Comparison of ENCODE assay signal across 18 cellular contexts in genomic region chr9:134550584-134550983, GRCh38.
A peak's percentile ranks its signal among the peaks of the same experiment; 100 is the strongest.
DNase-seq lines count a peak whose midpoint lies in the region; ATAC-seq and TF ChIP-seq lines count a peak whose summit lies in the region.
"Had no signal": no experiment of that assay in that cellular context is flagged by ENCODE, and none has a peak within 500 bp of the region (broad histone marks: within the 10 kb centered on the region; RNA-seq: fewer than 3 reads in every experiment).

No MANE protein-coding gene starts in this region.

- no peak overlapping the region for H3K18ac ChIP-seq in mesendoderm (ENCODE audit: low read length)

- no peak overlapping the region for H3K23ac ChIP-seq in mesendoderm (ENCODE audit: low read length)

- H3K79me1 ChIP-seq in mesendoderm (ENCODE audit: low read length), result no peaks in the 10 kb centered on the region

- H2BK15ac ChIP-seq in mesendoderm (replicated peaks; ENCODE audit: low read depth), result no peak overlapping the region

- no TSS peak for BruUV-seq in mammary epithelial cell (replicated peaks; lab: Mats Ljungman, UMichigan)

- no peak overlapping the region for H2BK120ac ChIP-seq in mesendoderm (ENCODE audit: low read depth, low read length)

- H3K4me1 Mint-ChIP-seq in activated naive CD4-positive, alpha-beta T cell treated with anti-CD3 and anti-CD28 coated beads, Interleukin-2, amount 50 U/mL, for 24 hours, result no peaks in the 10 kb centered on the region
- no peaks in the 10 kb centered on the region for H3K4me1 Mint-ChIP-seq in activated naive CD4-positive, alpha-beta T cell treated with anti-CD3 and anti-CD28 coated beads for 36 hours (ENCODE audit: low read depth)
- H3K4me1 Mint-ChIP-seq in WTC11, result 0 out of 2 replicates have a peak, but pooled peaks cover 2% of the 10 kb centered on the region
- H3K4me1 Mint-ChIP-seq: activated CD4-positive, alpha-beta memory T cell treated with anti-CD3 and anti-CD28 coated beads, Interleukin-2, amount 10 ng/mL, durations not matched to agents 7 days and 5 days had no signal

- peak overlapping the region; percentile 65 for H3K27ac Mint-ChIP-seq in activated naive CD4-positive, alpha-beta T cell treated with anti-CD3 and anti-CD28 coated beads, Interleukin-2, amount 50 U/mL, for 24 hours
- no peak overlapping the region for H3K27ac Mint-ChIP-seq in activated naive CD4-positive, alpha-beta T cell treated with anti-CD3 and anti-CD28 coated beads for 36 hours
- H3K27ac Mint-ChIP-seq in WTC11, result no peak overlapping the region
- H3K27ac Mint-ChIP-seq: activated CD4-positive, alpha-beta memory T cell treated with anti-CD3 and anti-CD28 coated beads, Interleukin-2, amount 10 ng/mL, durations not matched to agents 7 days and 5 days; dendritic cell treated with granulocyte-macrophage colony-stimulating factor and Interleukin-4, amounts not matched to agents 40 ng/mL and 50 ng/mL, for 4 days had no signal

- TF ChIP-seq POLR2A in spleen (IDR thresholded peaks at IDR 0.05), result no peak
- TF ChIP-seq POLR2A in gastroesophageal sphincter (IDR thresholded peaks at IDR 0.05), result no peak

- H3K4me1 ChIP-seq in mesendoderm (ENCODE audit: control insufficient read depth, low read depth, low read length) (no peaks in the 10 kb centered on the region), spleen (peaks cover 0 to 13% (median 6%) of the 10 kb centered on the region in 6 donors), gastroesophageal sphincter (peaks cover 0 to 44% (median 18%) of the 10 kb centered on the region in 3 donors), mammary epithelial cell (ENCODE audit: insufficient read depth, low read length) (peaks cover 2% of the 10 kb centered on the region)

- H2AK5ac ChIP-seq in mesendoderm (ENCODE audit: low read length), result no peak overlapping the region

- H4K5ac ChIP-seq in mesendoderm (ENCODE audit: low read length), result no peak overlapping the region

- no peaks in the 10 kb centered on the region for H3K9me3 ChIP-seq in spleen
- no peaks in the 10 kb centered on the region for H3K9me3 ChIP-seq in gastroesophageal sphincter
- H3K9me3 ChIP-seq in mammary epithelial cell (replicated peaks; ENCODE audit: insufficient read depth, low read length), result peaks cover 24% of the 10 kb centered on the region
- H3K9me3 ChIP-seq: stomach, transverse colon had no signal

- H3K9ac ChIP-seq in mesendoderm (ENCODE audit: low read length) (no peak overlapping the region), mammary epithelial cell (ENCODE audit: insufficient read depth, low read length) (no peak overlapping the region)

- intact Hi-C loops in activated naive CD4-positive, alpha-beta T cell treated with anti-CD3 and anti-CD28 coated beads for 36 hours (cut with micrococcal nuclease), result no loop called here
- intact Hi-C loops in spleen (cut with DNase I; ENCODE audit: low total_unique reads), result no loop called here
- intact Hi-C loops in mammary epithelial cell (cut with micrococcal nuclease), result no loop called here

- H3K27ac ChIP-seq in mesendoderm (ENCODE audit: low read depth, low read length), result no peak overlapping the region
- H3K27ac ChIP-seq in spleen, result no peak overlapping the region
- H3K27ac ChIP-seq in gastroesophageal sphincter, result no peak overlapping the region
- H3K27ac ChIP-seq in mammary epithelial cell (ENCODE audit: insufficient read depth, low read depth, low read length), result no peak overlapping the region
- H3K27ac ChIP-seq: HL-60, stomach, transverse colon had no signal

- no peak overlapping the region for H3K4me3 Mint-ChIP-seq in activated naive CD4-positive, alpha-beta T cell treated with anti-CD3 and anti-CD28 coated beads, Interleukin-2, amount 50 U/mL, for 24 hours
- no peak overlapping the region for H3K4me3 Mint-ChIP-seq in activated naive CD4-positive, alpha-beta T cell treated with anti-CD3 and anti-CD28 coated beads for 36 hours
- no peak overlapping the region for H3K4me3 Mint-ChIP-seq in WTC11
- H3K4me3 Mint-ChIP-seq: activated CD4-positive, alpha-beta memory T cell treated with anti-CD3 and anti-CD28 coated beads, Interleukin-2, amount 10 ng/mL, durations not matched to agents 7 days and 5 days; dendritic cell treated with granulocyte-macrophage colony-stimulating factor and Interleukin-4, amounts not matched to agents 40 ng/mL and 50 ng/mL, for 4 days had no signal

- CTCF ChIA-PET in activated naive CD4-positive, alpha-beta T cell treated with anti-CD3 and anti-CD28 coated beads for 36 hours (lab: Charles Lee), result interaction anchor here (0.7 kb wide), 1 partner anchor 362 kb away, joined by 3 read pairs; no protein-coding TSS in a partner anchor
- CTCF ChIA-PET in WTC11 (lab: Charles Lee), result no interaction called here
- CTCF ChIA-PET in mammary epithelial cell (lab: Charles Lee; ENCODE audit: low non-redundant PET), result no interaction called here

- no peak overlapping the region for H3K56ac ChIP-seq in mesendoderm (ENCODE audit: low read length)

- H3K27me3 Mint-ChIP-seq in activated naive CD4-positive, alpha-beta T cell treated with anti-CD3 and anti-CD28 coated beads, Interleukin-2, amount 50 U/mL, for 24 hours, result peaks cover 9% of the 10 kb centered on the region
- H3K27me3 Mint-ChIP-seq in activated naive CD4-positive, alpha-beta T cell treated with anti-CD3 and anti-CD28 coated beads for 36 hours (ENCODE audit: low read depth), result peaks cover 9% of the 10 kb centered on the region
- no peaks in the 10 kb centered on the region for H3K27me3 Mint-ChIP-seq in WTC11 (ENCODE audit: low read depth)
- H3K27me3 Mint-ChIP-seq: activated CD4-positive, alpha-beta memory T cell treated with anti-CD3 and anti-CD28 coated beads, Interleukin-2, amount 10 ng/mL, durations not matched to agents 7 days and 5 days had no signal

- POLR2A ChIA-PET in WTC11 (lab: Charles Lee), result no interaction called here

- TF ChIP-seq EP300 in gastroesophageal sphincter (IDR thresholded peaks at IDR 0.05), result no peak

- no peaks in the 10 kb centered on the region for H3K9me3 Mint-ChIP-seq in activated naive CD4-positive, alpha-beta T cell treated with anti-CD3 and anti-CD28 coated beads, Interleukin-2, amount 50 U/mL, for 24 hours
- H3K9me3 Mint-ChIP-seq in activated naive CD4-positive, alpha-beta T cell treated with anti-CD3 and anti-CD28 coated beads for 36 hours, result peaks cover 2% of the 10 kb centered on the region
- peaks cover 4% of the 10 kb centered on the region for H3K9me3 Mint-ChIP-seq in WTC11
- H3K9me3 Mint-ChIP-seq: dendritic cell treated with granulocyte-macrophage colony-stimulating factor and Interleukin-4, amounts not matched to agents 40 ng/mL and 50 ng/mL, for 4 days had no signal

- H3K4ac ChIP-seq in mesendoderm (ENCODE audit: low read depth, low read length), result no peak overlapping the region

- in situ Hi-C loops in mammary epithelial cell (cut with MboI; ENCODE audit: low sequenced_read_pairs in 2 of 2), result no loop called here

- H3K36me3 ChIP-seq in mesendoderm (ENCODE audit: control insufficient read depth, insufficient read depth, low read length) (no peaks in the 10 kb centered on the region), spleen (no peaks in the 10 kb centered on the region), gastroesophageal sphincter (no peaks in the 10 kb centered on the region), mammary epithelial cell (ENCODE audit: insufficient read depth, low read length) (no peaks in the 10 kb centered on the region)
- H3K36me3 ChIP-seq: stomach, transverse colon had no signal

- H4K8ac ChIP-seq in mesendoderm (ENCODE audit: low read depth, low read length), result no peak overlapping the region

- TF ChIP-seq CTCF in WTC11 (IDR thresholded peaks at IDR 0.05) (no peak), spleen (IDR thresholded peaks at IDR 0.05 in 8 of 11, conservative IDR thresholded peaks at IDR 0.05 in 3 of 11) (no peak), gastroesophageal sphincter (IDR thresholded peaks at IDR 0.05) (no peak), mammary epithelial cell (conservative IDR thresholded peaks at IDR 0.05 in 1 of 2, IDR thresholded peaks at IDR 0.05 in 1 of 2; ENCODE audit: extremely low read depth in 1 of 2, insufficient read depth in 1 of 2, low read depth in 1 of 2, low read length in 2 of 2) (no peak)

- dilution Hi-C loops in mammary epithelial cell (cut with HindIII; ENCODE audit: low sequenced_read_pairs), result no loop called here

- H3K4me3 ChIP-seq in mesendoderm (ENCODE audit: low read length) (no peak overlapping the region), spleen (no peak overlapping the region), gastroesophageal sphincter (no peak overlapping the region), mammary epithelial cell (replicated peaks in 1 of 3; ENCODE audit: insufficient read depth in 1 of 3, low read depth in 2 of 3, low read length in 3 of 3) (no peak overlapping the region)
- H3K4me3 ChIP-seq: stomach, transverse colon had no signal

- DNase-seq in activated naive CD4-positive, alpha-beta T cell treated with anti-CD3 and anti-CD28 coated beads for 36 hours, result no peak
- DNase-seq in WTC11 (ENCODE audit: low spot score), result peak; percentile 34
- DNase-seq in mesendoderm, result peak; percentile 37
- peak; percentile 47 for DNase-seq in spleen
- DNase-seq in mammary epithelial cell, result no peak
- DNase-seq in NCI-H2196 treated with DMSO at 0.1 percent for 48 hours (lab: John Stamatoyannopoulos, UW; ENCODE audit: unreplicated experiment), result no peak
- DNase-seq: activated CD4-positive, alpha-beta memory T cell treated with anti-CD3 and anti-CD28 coated beads, Interleukin-2, amount 10 ng/mL, durations not matched to agents 7 days and 5 days; NCI-H1417 treated with DMSO at 0.1 percent for 48 hours; NCI-H524 treated with DMSO at 0.1 percent for 48 hours; RPMI8226; stomach; T-helper 9 cell; transverse colon had no signal

- H3K79me2 ChIP-seq in mesendoderm (ENCODE audit: control insufficient read depth, insufficient read depth, low read length) (no peaks in the 10 kb centered on the region), mammary epithelial cell (ENCODE audit: insufficient read depth, low read length) (no peaks in the 10 kb centered on the region)

- no peak overlapping the region for H3K4me2 ChIP-seq in mesendoderm (ENCODE audit: low read length)
- H3K4me2 ChIP-seq in mammary epithelial cell (ENCODE audit: insufficient read depth, low read depth, low read length), result no peak overlapping the region

- H2AFZ ChIP-seq in mammary epithelial cell (ENCODE audit: low read depth, low read length), result no peak overlapping the region

- H4K20me1 ChIP-seq in mammary epithelial cell (ENCODE audit: insufficient read depth, low read length), result no peaks in the 10 kb centered on the region

- ATAC-seq in WTC11 (peak; percentile 54), gastroesophageal sphincter (no peak)
- ATAC-seq: activated CD4-positive, CD25-positive, alpha-beta regulatory T cell treated with anti-CD3 and anti-CD28 coated beads, Interleukin-2, amount 50 U/mL, for 24 hours had no signal

- H3K27me3 ChIP-seq in mesendoderm (ENCODE audit: insufficient read depth, low read length, poor library complexity) (no peaks in the 10 kb centered on the region), spleen (replicated peaks in 1 of 7) (peaks cover 0 to 65% (median 6%) of the 10 kb centered on the region in 7 donors), gastroesophageal sphincter (peaks cover 16% of the 10 kb centered on the region), mammary epithelial cell (ENCODE audit: insufficient read depth, low read length) (no peaks in the 10 kb centered on the region)
- H3K27me3 ChIP-seq: transverse colon had no signal

- H2BK5ac ChIP-seq in mesendoderm (ENCODE audit: low read length), result no peak overlapping the region

- no CpG with 5 or more reads among the region's 10 CpGs for WGBS in mesendoderm (ENCODE audit: extremely low coverage, insufficient coverage, low lambda C conversion rate)
- WGBS in spleen, 5 donors, result 84 to 93% (median 89%) methylated on average over 10 of the region's 10 CpGs
- 67 to 85% methylated on average over 3 to 8 of the region's 10 CpGs for WGBS in gastroesophageal sphincter (ENCODE audit: low coverage in 1 of 2), 2 donors
- 96% methylated on average over 10 of the region's 10 CpGs for WGBS in mammary epithelial cell (ENCODE audit: low coverage, missing lambda C conversion rate)

- no peaks in the 10 kb centered on the region for H3K36me3 Mint-ChIP-seq in activated naive CD4-positive, alpha-beta T cell treated with anti-CD3 and anti-CD28 coated beads, Interleukin-2, amount 50 U/mL, for 24 hours
- no peaks in the 10 kb centered on the region for H3K36me3 Mint-ChIP-seq in activated naive CD4-positive, alpha-beta T cell treated with anti-CD3 and anti-CD28 coated beads for 36 hours (ENCODE audit: low read depth)
- no peaks in the 10 kb centered on the region for H3K36me3 Mint-ChIP-seq in WTC11

Comparison
In these comparisons a context has a peak if more than half of its experiments do, and no peak if none do; other contexts are left out.
1. DNase-seq: peak in WTC11 (single experiment), mesendoderm (single experiment) and spleen (single experiment); none in activated naive CD4-positive, alpha-beta T cell treated with anti-CD3 and anti-CD28 coated beads for 36 hours (single experiment), mammary epithelial cell (single experiment) and NCI-H2196 treated with DMSO at 0.1 percent for 48 hours (single experiment).